ENCODE assay signal across 31 cellular contexts in genomic region chr4:188346171-188346809, GRCh38.
"Had no signal": no experiment of that assay in that cellular context is flagged by ENCODE, and none has a peak within 500 bp of the region (broad histone marks: within the 10 kb centered on the region; RNA-seq: fewer than 3 reads in every experiment).

No MANE protein-coding gene starts in this region.

- DNase-seq: activated B cell treated with CpG ODN at 0.5 μM for 24 hours; activated CD4-positive, alpha-beta memory T cell treated with anti-CD3 and anti-CD28 coated beads, Interleukin-2, amount 10 ng/mL, durations not matched to agents 7 days and 5 days; activated CD4-positive, alpha-beta T cell treated with anti-CD3 and anti-CD28 coated beads for 48 hours; activated CD8-positive, alpha-beta memory T cell treated with anti-CD3 and anti-CD28 coated beads, Interleukin-2, amount 50 U/mL, for 48 hours; activated gamma-delta T cell; activated naive CD4-positive, alpha-beta T cell; activated naive CD4-positive, alpha-beta T cell treated with anti-CD3 and anti-CD28 coated beads, Interleukin-2, amount 10 ng/mL, durations not matched to agents 7 days and 5 days; activated naive CD8-positive, alpha-beta T cell treated with anti-CD3 and anti-CD28 coated beads, Interleukin-2, amount 10 ng/mL, durations not matched to agents 7 days and 5 days; activated T-cell treated with anti-CD3 and anti-CD28 coated beads for 4 hours; activated T-cell treated with anti-CD3 and anti-CD28 coated beads, Interleukin-2, amount 50 U/mL, for 24 hours; activated T-cell treated with anti-CD3 and anti-CD28 coated beads, Interleukin-2, amount 50 U/mL, for 72 hours; central memory CD4-positive, alpha-beta T cell; cerebellar nuclear complex; colonic mucosa; effector CD8-positive, alpha-beta T cell; esophagus squamous epithelium; foreskin fibroblast; head of caudate nucleus; T-helper 1 cell; T-helper 17 cell; T1000; WERI-Rb-1 had no signal

- ATAC-seq: activated CD4-positive, CD25-positive, alpha-beta regulatory T cell treated with anti-CD3 and anti-CD28 coated beads, Interleukin-2, amount 50 U/mL, for 24 hours; activated naive CD4-positive, alpha-beta T cell treated with anti-CD3 and anti-CD28 coated beads, Interleukin-2, amount 50 U/mL, for 72 hours; activated T-cell treated with anti-CD3 and anti-CD28 coated beads, Interleukin-2, amount 50 U/mL, for 72 hours; T-helper 17 cell had no signal

- H3K36me3 ChIP-seq: ascending aorta, breast epithelium, cardiac muscle cell, colonic mucosa, esophagus squamous epithelium, WERI-Rb-1 had no signal

- H3K27ac ChIP-seq: ascending aorta, breast epithelium, cardiac muscle cell, colonic mucosa, epithelial cell of prostate, esophagus squamous epithelium, WERI-Rb-1 had no signal

- H3K9me3 ChIP-seq: ascending aorta, breast epithelium, colonic mucosa, esophagus squamous epithelium had no signal

- H3K27me3 ChIP-seq: ascending aorta, breast epithelium, cardiac muscle cell, colonic mucosa, esophagus squamous epithelium had no signal

- FAIRE-seq: endometrium, endothelial cell of umbilical vein, frontal cortex had no signal

- H3K4me1 ChIP-seq: ascending aorta, breast epithelium, colonic mucosa, esophagus squamous epithelium had no signal

- H3K4me3 ChIP-seq: ascending aorta, breast epithelium, cardiac muscle cell, colonic mucosa, esophagus squamous epithelium had no signal
